ENCODE assay signal across 1 cellular context in genomic region chr12:120257041-120257821, GRCh38.
TF ChIP-seq lines count a peak whose summit lies in the region.

No MANE protein-coding gene starts in this region.

TF ChIP-seq in HepG2, 621 proteins besides CTCF, POLR2A, EP300 and RAD21:
- TF ChIP-seq ZNF768 (CRISPR knock-in tag; IDR thresholded peaks at IDR 0.05) = no peak
- no peak for TF ChIP-seq SMAD1 (CRISPR knock-in tag; IDR thresholded peaks at IDR 0.05; ENCODE audit: borderline replicate concordance, low read depth)
- TF ChIP-seq MEIS1 (CRISPR knock-in tag; IDR thresholded peaks at IDR 0.05; ENCODE audit: borderline replicate concordance) = no peak
- no peak for TF ChIP-seq HNF1B (CRISPR knock-in tag; IDR thresholded peaks at IDR 0.05)
- no peak for TF ChIP-seq USF2 (IDR thresholded peaks at IDR 0.05; ENCODE audit: low read depth, low read length)
- no peak for TF ChIP-seq USF2 (CRISPR knock-in tag; IDR thresholded peaks at IDR 0.05; ENCODE audit: borderline replicate concordance)
- TF ChIP-seq ZNF615 (CRISPR knock-in tag; IDR thresholded peaks at IDR 0.05; ENCODE audit: borderline replicate concordance) = no peak
- TF ChIP-seq KDM4B (CRISPR knock-in tag; IDR thresholded peaks at IDR 0.05) = no peak
